Comparison of ENCODE assay signal across 1 cellular context in genomic region chr17:61002316-61002736, GRCh38.
TF ChIP-seq lines count a peak whose summit lies in the region.

No MANE protein-coding gene starts in this region.

TF ChIP-seq in WTC11, 78 proteins besides CTCF, POLR2A, EP300 and RAD21 (continued from another document):
- TF ChIP-seq ZNF281 (CRISPR knock-in tag; IDR thresholded peaks at IDR 0.05), result no peak
